ENCODE assay signal across 11 cellular contexts in genomic region chr5:151449288-151449687, GRCh38. TPM values are rescaled to one million over a fixed set of nuclear protein-coding genes. Genes with fewer than 3 reads are reported as not detected.
DNase-seq lines count a peak whose midpoint lies in the region; ATAC-seq, FAIRE-seq and TF ChIP-seq lines count a peak whose summit lies in the region.
"Had no signal": no experiment of that assay in that cellular context is flagged by ENCODE, and none has a peak within 500 bp of the region (broad histone marks: within the 10 kb centered on the region; RNA-seq: fewer than 3 reads in every experiment).

No MANE protein-coding gene starts in this region.

- H3K9me3 Mint-ChIP-seq in activated T-cell treated with anti-CD3 and anti-CD28 coated beads, Interleukin-2, amount 50 U/mL, for 72 hours, result no peaks in the 10 kb centered on the region
- no peaks in the 10 kb centered on the region for H3K9me3 Mint-ChIP-seq in T-cell

- H3K4me3 Mint-ChIP-seq in activated T-cell treated with anti-CD3 and anti-CD28 coated beads, Interleukin-2, amount 50 U/mL, for 72 hours, result peak overlapping the region; percentile 89 to 90
- peak overlapping the region; percentile 85 to 96 (median 93) for H3K4me3 Mint-ChIP-seq in T-cell

- CTCF ChIA-PET in T-cell (lab: Charles Lee), result interaction anchor here in 1 of 2 donors (0.7 to 1.6 kb wide), 3 partner anchors 10 to 203 kb away, joined by 3 to 5 read pairs (median 3); no protein-coding TSS in a partner anchor

- peaks cover 11% of the 10 kb centered on the region for H3K27me3 Mint-ChIP-seq in activated T-cell treated with anti-CD3 and anti-CD28 coated beads, Interleukin-2, amount 50 U/mL, for 72 hours (ENCODE audit: low read depth)
- H3K27me3 Mint-ChIP-seq in T-cell, result peaks cover 6 to 12% of the 10 kb centered on the region in 2 donors

- peaks cover 0 to 2% of the 10 kb centered on the region in 2 donors for H3K36me3 Mint-ChIP-seq in activated T-cell treated with anti-CD3 and anti-CD28 coated beads, Interleukin-2, amount 50 U/mL, for 72 hours (ENCODE audit: insufficient read depth in 2 of 2)
- H3K36me3 Mint-ChIP-seq in T-cell, result no peaks in the 10 kb centered on the region

- H3K4me1 Mint-ChIP-seq in activated T-cell treated with anti-CD3 and anti-CD28 coated beads, Interleukin-2, amount 50 U/mL, for 72 hours (ENCODE audit: low read depth), result peaks cover 30% of the 10 kb centered on the region
- H3K4me1 Mint-ChIP-seq in T-cell, result peaks cover 17 to 19% (median 19%) of the 10 kb centered on the region in 3 donors

- H3K4me3 ChIP-seq in fibroblast of the aortic adventitia (ENCODE audit: low read depth, low read length), result peak overlapping the region; percentile 94

- POLR2A ChIA-PET in T-cell (lab: Charles Lee), result no interaction called here

- H3K27ac Mint-ChIP-seq in activated T-cell treated with anti-CD3 and anti-CD28 coated beads, Interleukin-2, amount 50 U/mL, for 72 hours, result peak overlapping the region; percentile 54
- peak overlapping the region in 1 of 2 donors; percentile 18 for H3K27ac Mint-ChIP-seq in T-cell

- no peak for ATAC-seq in activated T-cell treated with anti-CD3 and anti-CD28 coated beads, Interleukin-2, amount 50 U/mL, for 72 hours (replicated peaks in 1 of 2)
- ATAC-seq in T-cell (replicated peaks in 1 of 4) (no peak), GM21390 (IDR thresholded peaks at IDR 0.05; ENCODE audit: unreplicated experiment) (no peak)
- ATAC-seq: HCT116 had no signal

- TF ChIP-seq CTCF in fibroblast of the aortic adventitia (IDR thresholded peaks at IDR 0.05; ENCODE audit: insufficient read depth, low read length) (no peak), D721Med (IDR thresholded peaks at IDR 0.05; ENCODE audit: insufficient read depth, missing control alignments) (no peak)

- FAIRE-seq in D721Med (lab: Jason Lieb, UNC), result no peak

- DNase-seq in activated T-cell treated with anti-CD3 and anti-CD28 coated beads, Interleukin-2, amount 50 U/mL, for 72 hours, result no peak
- DNase-seq in activated T-cell treated with anti-CD3 and anti-CD28 coated beads for 4 hours, result no peak
- no peak for DNase-seq in T-cell
- DNase-seq in fibroblast of the aortic adventitia (ENCODE audit: low read depth), result no peak
- DNase-seq in superior temporal gyrus (ENCODE audit: extremely low spot score), result peak; percentile 51
- no peak for DNase-seq in D721Med (ENCODE audit: insufficient read length, low spot score)
- no peak for DNase-seq in NCI-H510A treated with DMSO at 0.1 percent for 48 hours (lab: John Stamatoyannopoulos, UW)
- DNase-seq: activated CD4-positive, CD25-positive, alpha-beta regulatory T cell; NCI-H146 had no signal

RNA-seq across cellular contexts. Expression of gene SLC36A1, which starts 1.9 kb away (rescaled TPM):
- 1 to 10 TPM; 3.4 to 5.8 TPM for total RNA-seq in activated T-cell treated with anti-CD3 and anti-CD28 coated beads, Interleukin-2, amount 50 U/mL, for 72 hours
- total RNA-seq in T-cell (1 to 10 TPM; 5.1 to 8.5 (median 6.3) TPM), fibroblast of the aortic adventitia (ENCODE audit: low replicate concordance) (6.8 and 15.2 TPM in 2 replicates)
